Comparison of ENCODE assay signal across 2 cellular contexts in genomic region chr16:67280090-67281015, GRCh38.
TF ChIP-seq lines count a peak whose summit lies in the region.

No MANE protein-coding gene starts in this region.

TF ChIP-seq in SK-N-SH, 30 proteins besides CTCF, POLR2A, EP300 and RAD21 (continued from another document):
- TF ChIP-seq USF2 (IDR thresholded peaks at IDR 0.05; ENCODE audit: borderline replicate concordance, low read depth, low read length) (no peak), YY1 (IDR thresholded peaks at IDR 0.05; ENCODE audit: low read depth) (no peak)

TF ChIP-seq in SK-N-SH treated with all-trans-retinoic acid at 6 μM for 48 hours, 23 proteins besides CTCF, POLR2A, EP300 and RAD21 (continued from another document):
- TF ChIP-seq, protein P1, sequence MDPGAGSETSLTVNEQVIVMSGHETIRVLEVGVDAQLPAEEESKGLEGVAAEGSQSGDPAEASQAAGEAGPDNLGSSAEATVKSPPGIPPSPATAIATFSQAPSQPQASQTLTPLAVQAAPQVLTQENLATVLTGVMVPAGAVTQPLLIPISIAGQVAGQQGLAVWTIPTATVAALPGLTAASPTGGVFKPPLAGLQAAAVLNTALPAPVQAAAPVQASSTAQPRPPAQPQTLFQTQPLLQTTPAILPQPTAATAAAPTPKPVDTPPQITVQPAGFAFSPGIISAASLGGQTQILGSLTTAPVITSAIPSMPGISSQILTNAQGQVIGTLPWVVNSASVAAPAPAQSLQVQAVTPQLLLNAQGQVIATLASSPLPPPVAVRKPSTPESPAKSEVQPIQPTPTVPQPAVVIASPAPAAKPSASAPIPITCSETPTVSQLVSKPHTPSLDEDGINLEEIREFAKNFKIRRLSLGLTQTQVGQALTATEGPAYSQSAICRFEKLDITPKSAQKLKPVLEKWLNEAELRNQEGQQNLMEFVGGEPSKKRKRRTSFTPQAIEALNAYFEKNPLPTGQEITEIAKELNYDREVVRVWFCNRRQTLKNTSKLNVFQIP (CRISPR knock-in tag; IDR thresholded peaks at IDR 0.05; ENCODE audit: borderline replicate concordance, low read depth), result no peak
- TF ChIP-seq, protein P2, sequence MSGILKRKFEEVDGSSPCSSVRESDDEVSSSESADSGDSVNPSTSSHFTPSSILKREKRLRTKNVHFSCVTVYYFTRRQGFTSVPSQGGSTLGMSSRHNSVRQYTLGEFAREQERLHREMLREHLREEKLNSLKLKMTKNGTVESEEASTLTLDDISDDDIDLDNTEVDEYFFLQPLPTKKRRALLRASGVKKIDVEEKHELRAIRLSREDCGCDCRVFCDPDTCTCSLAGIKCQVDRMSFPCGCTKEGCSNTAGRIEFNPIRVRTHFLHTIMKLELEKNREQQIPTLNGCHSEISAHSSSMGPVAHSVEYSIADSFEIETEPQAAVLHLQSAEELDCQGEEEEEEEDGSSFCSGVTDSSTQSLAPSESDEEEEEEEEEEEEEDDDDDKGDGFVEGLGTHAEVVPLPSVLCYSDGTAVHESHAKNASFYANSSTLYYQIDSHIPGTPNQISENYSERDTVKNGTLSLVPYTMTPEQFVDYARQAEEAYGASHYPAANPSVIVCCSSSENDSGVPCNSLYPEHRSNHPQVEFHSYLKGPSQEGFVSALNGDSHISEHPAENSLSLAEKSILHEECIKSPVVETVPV (CRISPR knock-in tag; IDR thresholded peaks at IDR 0.05), result no peak
- TF ChIP-seq ESRRG (CRISPR knock-in tag; IDR thresholded peaks at IDR 0.05) (no peak), ZNF8 (CRISPR knock-in tag; IDR thresholded peaks at IDR 0.05) (no peak), SNAI2 (CRISPR knock-in tag; IDR thresholded peaks at IDR 0.05) (no peak)
- TF ChIP-seq, protein P3, sequence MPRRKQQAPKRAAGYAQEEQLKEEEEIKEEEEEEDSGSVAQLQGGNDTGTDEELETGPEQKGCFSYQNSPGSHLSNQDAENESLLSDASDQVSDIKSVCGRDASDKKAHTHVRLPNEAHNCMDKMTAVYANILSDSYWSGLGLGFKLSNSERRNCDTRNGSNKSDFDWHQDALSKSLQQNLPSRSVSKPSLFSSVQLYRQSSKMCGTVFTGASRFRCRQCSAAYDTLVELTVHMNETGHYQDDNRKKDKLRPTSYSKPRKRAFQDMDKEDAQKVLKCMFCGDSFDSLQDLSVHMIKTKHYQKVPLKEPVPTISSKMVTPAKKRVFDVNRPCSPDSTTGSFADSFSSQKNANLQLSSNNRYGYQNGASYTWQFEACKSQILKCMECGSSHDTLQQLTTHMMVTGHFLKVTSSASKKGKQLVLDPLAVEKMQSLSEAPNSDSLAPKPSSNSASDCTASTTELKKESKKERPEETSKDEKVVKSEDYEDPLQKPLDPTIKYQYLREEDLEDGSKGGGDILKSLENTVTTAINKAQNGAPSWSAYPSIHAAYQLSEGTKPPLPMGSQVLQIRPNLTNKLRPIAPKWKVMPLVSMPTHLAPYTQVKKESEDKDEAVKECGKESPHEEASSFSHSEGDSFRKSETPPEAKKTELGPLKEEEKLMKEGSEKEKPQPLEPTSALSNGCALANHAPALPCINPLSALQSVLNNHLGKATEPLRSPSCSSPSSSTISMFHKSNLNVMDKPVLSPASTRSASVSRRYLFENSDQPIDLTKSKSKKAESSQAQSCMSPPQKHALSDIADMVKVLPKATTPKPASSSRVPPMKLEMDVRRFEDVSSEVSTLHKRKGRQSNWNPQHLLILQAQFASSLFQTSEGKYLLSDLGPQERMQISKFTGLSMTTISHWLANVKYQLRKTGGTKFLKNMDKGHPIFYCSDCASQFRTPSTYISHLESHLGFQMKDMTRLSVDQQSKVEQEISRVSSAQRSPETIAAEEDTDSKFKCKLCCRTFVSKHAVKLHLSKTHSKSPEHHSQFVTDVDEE (CRISPR knock-in tag; IDR thresholded peaks at IDR 0.05), result no peak
